ENCODE assay signal across 9 cellular contexts in the genomic region with DNA sequence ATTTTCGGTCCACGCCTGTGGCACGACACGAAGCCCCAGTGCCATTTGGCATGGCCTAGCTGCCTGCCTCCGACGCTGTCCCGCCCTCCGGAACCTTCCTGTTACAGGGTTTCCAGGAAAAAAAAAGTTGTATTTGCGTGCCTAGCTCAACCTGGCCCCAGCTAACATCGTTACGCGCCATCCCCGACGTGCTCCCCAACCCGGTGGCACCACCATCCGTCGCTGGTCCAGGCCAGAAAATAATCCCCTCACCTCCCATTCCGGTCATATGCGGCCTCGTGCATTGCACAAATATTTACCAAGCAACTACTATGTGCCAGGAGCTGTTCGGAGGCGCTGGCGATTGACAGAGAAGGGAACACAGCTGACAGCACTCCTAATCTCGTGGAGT. TPM values are rescaled to one million over a fixed set of nuclear protein-coding genes. Genes with fewer than 3 reads are reported as not detected.
DNase-seq lines count a peak whose midpoint lies in the region; ATAC-seq and TF ChIP-seq lines count a peak whose summit lies in the region.
"Had no signal": no experiment of that assay in that cellular context is flagged by ENCODE, and none has a peak within 500 bp of the region (broad histone marks: within the 10 kb centered on the region; RNA-seq: fewer than 3 reads in every experiment).

No MANE protein-coding gene starts in this region.

- no peaks in the 10 kb centered on the region for H3K36me3 ChIP-seq in SK-N-SH (replicated peaks in 1 of 2; ENCODE audit: control insufficient read depth in 1 of 2, insufficient read depth in 2 of 2, low read length in 1 of 2)
- no peaks in the 10 kb centered on the region for H3K36me3 ChIP-seq in iPS-18a (ENCODE audit: control insufficient read depth, low read depth, low read length)
- H3K36me3 ChIP-seq in stomach: no peaks in the 10 kb centered on the region

- intact Hi-C loops in stomach (cut with DNase I; ENCODE audit: low total_unique reads): no loop called here

- H3K9ac ChIP-seq in SK-N-SH: no peak overlapping the region
- H3K9ac ChIP-seq in iPS-18a (ENCODE audit: low read length): no peak overlapping the region

- H2AFZ ChIP-seq in SK-N-SH (ENCODE audit: low read depth): 0 out of 2 replicates have a peak overlapping the region, but pooled peaks have one; percentile 95

- peaks cover 6% of the 10 kb centered on the region for H3K27me3 Mint-ChIP-seq in activated T-helper 17 cell treated with anti-CD3 and anti-CD28 coated beads, Interleukin-2, amount 50 U/mL, for 72 hours

- peaks cover 24% of the 10 kb centered on the region for H3K27me3 ChIP-seq in SK-N-SH (ENCODE audit: insufficient read depth)
- peaks cover 37% of the 10 kb centered on the region for H3K27me3 ChIP-seq in iPS-18a (ENCODE audit: control insufficient read depth, insufficient read depth, low read length)
- H3K27me3 ChIP-seq in stomach: peaks cover 0 to 71% (median 14%) of the 10 kb centered on the region in 3 donors

- H3K27ac ChIP-seq in SK-N-SH (ENCODE audit: low read depth in 2 of 2, low read length in 1 of 2): no peak overlapping the region
- H3K27ac ChIP-seq in iPS-18a (ENCODE audit: low read length): no peak overlapping the region
- H3K27ac ChIP-seq in stomach: peak overlapping the region in 1 of 5 donors; percentile 13

- no peak for TF ChIP-seq RAD21 in SK-N-SH (IDR thresholded peaks at IDR 0.05; ENCODE audit: low read length)

- no peaks in the 10 kb centered on the region for H4K20me1 ChIP-seq in SK-N-SH (ENCODE audit: insufficient read depth)

- H3K4me3 Mint-ChIP-seq in activated T-helper 17 cell treated with anti-CD3 and anti-CD28 coated beads, Interleukin-2, amount 50 U/mL, for 72 hours: peak overlapping the region; percentile 84

- H3K79me2 ChIP-seq in SK-N-SH (ENCODE audit: insufficient read depth): no peaks in the 10 kb centered on the region

- no peaks in the 10 kb centered on the region for H3K9me2 ChIP-seq in SK-N-SH

- CTCF ChIA-PET in SK-N-SH (lab: Yijun Ruan, JAX): interaction anchor here (1.1 to 5.1 kb wide), 4 partner anchors 21 to 96 kb away, joined by 3 to 32 read pairs (median 4); no protein-coding TSS in a partner anchor

- H3K4me1 Mint-ChIP-seq in activated T-helper 17 cell treated with anti-CD3 and anti-CD28 coated beads, Interleukin-2, amount 50 U/mL, for 72 hours: peaks cover 6% of the 10 kb centered on the region

- no peaks in the 10 kb centered on the region for H3K36me3 Mint-ChIP-seq in activated T-helper 17 cell treated with anti-CD3 and anti-CD28 coated beads, Interleukin-2, amount 50 U/mL, for 72 hours (ENCODE audit: low read depth)

- no peak for ATAC-seq in SK-N-SH treated with all-trans-retinoic acid at 6 μM for 48 hours
- peak; percentile 9 for ATAC-seq in activated T-helper 17 cell treated with anti-CD3 and anti-CD28 coated beads, Interleukin-2, amount 50 U/mL, for 72 hours (replicated peaks)

- POLR2A ChIA-PET in SK-N-SH (lab: Yijun Ruan, JAX): no interaction called here

- in situ Hi-C loops in GM13976 (cut with MboI; ENCODE audit: low sequenced_read_pairs, unreplicated experiment): no loop called here
- in situ Hi-C loops in ACHN (cut with HindIII; ENCODE audit: low pct_ligation_motif_present, low pct_unique_long_range_greater_than_20kb, low sequenced_read_pairs): no loop called here

- H3K9me3 Mint-ChIP-seq in activated T-helper 17 cell treated with anti-CD3 and anti-CD28 coated beads, Interleukin-2, amount 50 U/mL, for 72 hours: no peaks in the 10 kb centered on the region

- H3F3A ChIP-seq in SK-N-SH (replicated peaks; ENCODE audit: insufficient read depth): no peaks in the 10 kb centered on the region

- peak overlapping the region; percentile 74 for H3K27ac Mint-ChIP-seq in activated T-helper 17 cell treated with anti-CD3 and anti-CD28 coated beads, Interleukin-2, amount 50 U/mL, for 72 hours

- DNase-seq in SK-N-SH (no peak), stomach (no peak), GDM1 (lab: John Stamatoyannopoulos, UW) (no peak), GM13976 (ENCODE audit: low spot score) (no peak), ACHN (no peak)

- H3K9me3 ChIP-seq in SK-N-SH: no peaks in the 10 kb centered on the region
- H3K9me3 ChIP-seq in iPS-18a (ENCODE audit: control insufficient read depth, low read depth, low read length): no peaks in the 10 kb centered on the region
- no peaks in the 10 kb centered on the region for H3K9me3 ChIP-seq in stomach

- WGBS in SK-N-SH (ENCODE audit: low lambda C conversion rate): 89% methylated on average over 16 of the region's 24 CpGs
- WGBS in stomach, 5 donors: 19 to 34% (median 28%) methylated on average over 24 of the region's 24 CpGs

- no peak for TF ChIP-seq POLR2A in stomach (IDR thresholded peaks at IDR 0.05)

- 0 out of 2 replicates have a peak overlapping the region, but pooled peaks have one; percentile 93 for H3K4me2 ChIP-seq in SK-N-SH

- TF ChIP-seq EP300 in SK-N-SH (IDR thresholded peaks at IDR 0.05; ENCODE audit: borderline replicate concordance in 1 of 2, low read depth in 1 of 2, low read length in 1 of 2): no peak
- TF ChIP-seq EP300 in stomach (IDR thresholded peaks at IDR 0.05): no peak

- H3K4me1 ChIP-seq in SK-N-SH (ENCODE audit: control insufficient read depth in 1 of 2, insufficient read depth in 2 of 2, low read depth in 1 of 2, low read length in 1 of 2) (peaks cover 0 to 7% of the 10 kb centered on the region in 2 experiments; a peak in 1 of 4 replicates), iPS-18a (ENCODE audit: control insufficient read depth, low read depth, low read length) (no peaks in the 10 kb centered on the region), stomach (peaks cover 10 to 21% (median 18%) of the 10 kb centered on the region in 4 donors)

- H3K4me3 ChIP-seq in SK-N-SH (ENCODE audit: low read depth in 2 of 2, low read length in 1 of 2) (peak overlapping the region; percentile 57 to 73), iPS-18a (ENCODE audit: low read length) (peak overlapping the region; percentile 71), stomach (peak overlapping the region; percentile 59 to 74 (median 63))

- no peak for TF ChIP-seq CTCF in SK-N-SH (IDR thresholded peaks at IDR 0.05)
- TF ChIP-seq CTCF in stomach (IDR thresholded peaks at IDR 0.05): no peak
- no peak for TF ChIP-seq CTCF in GM13976 (IDR thresholded peaks at IDR 0.05; ENCODE audit: borderline replicate concordance, control extremely low read depth, extremely low read depth, insufficient read depth, missing control alignments)

TF ChIP-seq in SK-N-SH, 30 proteins besides CTCF, POLR2A, EP300 and RAD21 (continues in another document):
- TF ChIP-seq CHD2 (IDR thresholded peaks at IDR 0.05; ENCODE audit: low read length, partially characterized antibody): no peak

TF ChIP-seq in SK-N-SH treated with all-trans-retinoic acid at 6 μM for 48 hours, 23 proteins besides CTCF, POLR2A, EP300 and RAD21 (continues in another document):
- no peak for TF ChIP-seq ZNF70 (CRISPR knock-in tag; IDR thresholded peaks at IDR 0.05)
- TF ChIP-seq, protein P1, sequence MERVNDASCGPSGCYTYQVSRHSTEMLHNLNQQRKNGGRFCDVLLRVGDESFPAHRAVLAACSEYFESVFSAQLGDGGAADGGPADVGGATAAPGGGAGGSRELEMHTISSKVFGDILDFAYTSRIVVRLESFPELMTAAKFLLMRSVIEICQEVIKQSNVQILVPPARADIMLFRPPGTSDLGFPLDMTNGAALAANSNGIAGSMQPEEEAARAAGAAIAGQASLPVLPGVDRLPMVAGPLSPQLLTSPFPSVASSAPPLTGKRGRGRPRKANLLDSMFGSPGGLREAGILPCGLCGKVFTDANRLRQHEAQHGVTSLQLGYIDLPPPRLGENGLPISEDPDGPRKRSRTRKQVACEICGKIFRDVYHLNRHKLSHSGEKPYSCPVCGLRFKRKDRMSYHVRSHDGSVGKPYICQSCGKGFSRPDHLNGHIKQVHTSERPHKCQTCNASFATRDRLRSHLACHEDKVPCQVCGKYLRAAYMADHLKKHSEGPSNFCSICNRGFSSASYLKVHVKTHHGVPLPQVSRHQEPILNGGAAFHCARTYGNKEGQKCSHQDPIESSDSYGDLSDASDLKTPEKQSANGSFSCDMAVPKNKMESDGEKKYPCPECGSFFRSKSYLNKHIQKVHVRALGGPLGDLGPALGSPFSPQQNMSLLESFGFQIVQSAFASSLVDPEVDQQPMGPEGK (CRISPR knock-in tag; IDR thresholded peaks at IDR 0.05; ENCODE audit: borderline replicate concordance): no peak

RNA-seq across cellular contexts. Expression of gene CYP1A1, which starts 1.4 kb away (rescaled TPM):
- polyA plus RNA-seq in SK-N-SH (2012; rRNA removed) (0.07 and 0.15 TPM in 2 replicates), stomach (under 1 TPM in 1 of 3 donors, not detected in 2; 0.20 TPM)
- 0.08 and 0.14 TPM in 2 replicates for polyA plus RNA-seq in SK-N-SH (2012; cell fraction: cytosol; rRNA removed)
- polyA plus RNA-seq in SK-N-SH (2012; cell fraction: nucleus; rRNA removed): 0.16 and 0.23 TPM in 2 replicates
- total RNA-seq in activated T-helper 17 cell treated with anti-CD3 and anti-CD28 coated beads, Interleukin-2, amount 50 U/mL, for 72 hours: 10 to 100 TPM in 1 of 2 donors, 1 to 10 TPM in 1; 3.3 to 11.4 TPM
- under 1 TPM in 3 of 5 donors, not detected in 2; 0.37 to 0.58 (median 0.43) TPM for total RNA-seq in stomach
- total RNA-seq: NCI-H460 had no signal

RNA-seq across cellular contexts. Expression of gene CYP1A2, which starts 21.9 kb away (rescaled TPM):
- not detected in 2 replicates for polyA plus RNA-seq in SK-N-SH (2012; rRNA removed)
- polyA plus RNA-seq in SK-N-SH (2012; cell fraction: cytosol; rRNA removed): not detected in 2 replicates
- polyA plus RNA-seq in SK-N-SH (2012; cell fraction: nucleus; rRNA removed): not detected in 2 replicates
- not detected for total RNA-seq in activated T-helper 17 cell treated with anti-CD3 and anti-CD28 coated beads, Interleukin-2, amount 50 U/mL, for 72 hours
- not detected for total RNA-seq in stomach
- polyA plus RNA-seq in stomach: not detected
- total RNA-seq: NCI-H460 had no signal

RNA-seq across cellular contexts. Expression of gene EDC3, which starts 30.9 kb away (rescaled TPM):
- polyA plus RNA-seq in SK-N-SH (2012; rRNA removed) (34.9 and 44.5 TPM in 2 replicates), stomach (10 to 100 TPM in 2 of 3 donors, 1 to 10 TPM in 1; 8.8 to 10.5 (median 10.2) TPM)
- polyA plus RNA-seq in SK-N-SH (2012; cell fraction: cytosol; rRNA removed): 24.8 and 28.2 TPM in 2 replicates
- polyA plus RNA-seq in SK-N-SH (2012; cell fraction: nucleus; rRNA removed): 48.5 and 72.2 TPM in 2 replicates
- 10 to 100 TPM; 47.9 to 56.0 TPM for total RNA-seq in activated T-helper 17 cell treated with anti-CD3 and anti-CD28 coated beads, Interleukin-2, amount 50 U/mL, for 72 hours
- total RNA-seq in stomach: 10 to 100 TPM; 12.1 to 42.6 (median 17.4) TPM

RNA-seq across cellular contexts. Expression of gene CSK, which starts 55.1 kb away (rescaled TPM):
- 34.7 and 53.1 TPM in 2 replicates for polyA plus RNA-seq in SK-N-SH (2012; rRNA removed)
- polyA plus RNA-seq in SK-N-SH (2012; cell fraction: cytosol; rRNA removed): 25.5 and 43.5 TPM in 2 replicates
- 94.6 and 111 TPM in 2 replicates for polyA plus RNA-seq in SK-N-SH (2012; cell fraction: nucleus; rRNA removed)
- total RNA-seq in activated T-helper 17 cell treated with anti-CD3 and anti-CD28 coated beads, Interleukin-2, amount 50 U/mL, for 72 hours: 100 to 1,000 TPM; 176 to 316 TPM
- 10 to 100 TPM; 15.2 to 61.0 (median 20.7) TPM for total RNA-seq in stomach
- polyA plus RNA-seq in stomach: 10 to 100 TPM; 21.8 to 33.4 (median 26.2) TPM
